In genomic region chr10:77949167-77949566, GRCh38 we compare ENCODE assay signal across 11 cellular contexts. TPM values are rescaled to one million over a fixed set of nuclear protein-coding genes. Genes with fewer than 3 reads are reported as not detected.
A peak's percentile ranks its signal among the peaks of the same experiment; 100 is the strongest.
DNase-seq lines count a peak whose midpoint lies in the region; ATAC-seq and TF ChIP-seq lines count a peak whose summit lies in the region.
"Had no signal": no experiment of that assay in that cellular context is flagged by ENCODE, and none has a peak within 500 bp of the region (broad histone marks: within the 10 kb centered on the region; RNA-seq: fewer than 3 reads in every experiment).

No MANE protein-coding gene starts in this region.

- CTCF ChIA-PET in WTC11 (lab: Charles Lee) = interaction anchor here (0.7 to 2.4 kb wide), 7 partner anchors 11 to 238 kb away, joined by 3 to 23 read pairs (median 7); no protein-coding TSS in a partner anchor

- H3K4me3 ChIP-seq in iPS DF 6.9 (ENCODE audit: low read length) (no peak overlapping the region), uterus (no peak overlapping the region), mucosa of descending colon (no peak overlapping the region)
- H3K4me3 ChIP-seq: vagina had no signal

- no peak for TF ChIP-seq POLR2A in uterus (IDR thresholded peaks at IDR 0.05)

- POLR2A ChIA-PET in WTC11 (lab: Charles Lee) = interaction anchor here (1.7 kb wide), 1 partner anchor 23 kb away, joined by 9 read pairs; the partner anchor contains the start of gene DLG5

- H3K4me1 Mint-ChIP-seq in WTC11 = peaks cover 14% of the 10 kb centered on the region

- TF ChIP-seq CTCF in WTC11 (IDR thresholded peaks at IDR 0.05) (no peak), uterus (IDR thresholded peaks at IDR 0.05) (no peak), mucosa of descending colon (IDR thresholded peaks at IDR 0.05) (no peak)

- peaks cover 18% of the 10 kb centered on the region for H3K9me3 Mint-ChIP-seq in WTC11

- H3K27ac ChIP-seq in iPS DF 6.9 (ENCODE audit: low read length) (peak overlapping the region; percentile 6), uterus (peak overlapping the region; percentile 10 to 31)
- H3K27ac ChIP-seq: vagina, VCaP had no signal

- H3K36me3 ChIP-seq in iPS DF 6.9 (ENCODE audit: control insufficient read depth, insufficient read depth, low read length) (no peaks in the 10 kb centered on the region), uterus (no peaks in the 10 kb centered on the region), mucosa of descending colon (ENCODE audit: low read depth) (no peaks in the 10 kb centered on the region)
- H3K36me3 ChIP-seq: vagina had no signal

- H3K4me1 ChIP-seq in iPS DF 6.9 (ENCODE audit: control insufficient read depth, insufficient read depth, low read length) (no peaks in the 10 kb centered on the region), uterus (no peaks in the 10 kb centered on the region), mucosa of descending colon (ENCODE audit: low read depth) (no peaks in the 10 kb centered on the region)
- H3K4me1 ChIP-seq: vagina had no signal

- DNase-seq in left cardiac atrium (peak; percentile 40), Right ventricle myocardium superior (no peak), WTC11 (ENCODE audit: low spot score) (peak; percentile 84), iPS DF 6.9 (ENCODE audit: low read depth, low spot score) (peak; percentile 73), uterus (peak; percentile 31 to 46), activated T-cell treated with anti-CD3 and anti-CD28 coated beads for 4 hours (no peak), mucosa of descending colon (no peak)
- DNase-seq in stimulated activated CD4-positive, alpha-beta T cell treated with anti-CD3 and anti-CD28 coated beads, Interleukin-2, amount 100 ng/mL, for 48 hours = no peak
- DNase-seq: NCI-H2029 had no signal

- H3K36me3 Mint-ChIP-seq in WTC11 = peaks cover 21% of the 10 kb centered on the region

- ATAC-seq in left cardiac atrium (peak; percentile 30 to 94), Right ventricle myocardium superior (ENCODE audit: poor library complexity) (no peak), WTC11 (peak; percentile 98), mucosa of descending colon (no peak)

- no peaks in the 10 kb centered on the region for H3K9me3 ChIP-seq in iPS DF 6.9 (ENCODE audit: control insufficient read depth, insufficient read depth, low read length)
- peaks cover 0 to 11% of the 10 kb centered on the region in 2 donors for H3K9me3 ChIP-seq in uterus
- peaks cover 20% of the 10 kb centered on the region for H3K9me3 ChIP-seq in mucosa of descending colon

- H3K27me3 ChIP-seq in iPS DF 6.9 (ENCODE audit: control insufficient read depth, insufficient read depth, low read length) (no peaks in the 10 kb centered on the region), uterus (no peaks in the 10 kb centered on the region)
- H3K27me3 ChIP-seq: vagina had no signal

- 0 out of 2 replicates have a peak, but pooled peaks cover 3% of the 10 kb centered on the region for H3K27me3 Mint-ChIP-seq in WTC11 (ENCODE audit: low read depth)

- no CpG with 5 or more reads among the region's 7 CpGs for WGBS in iPS DF 6.9 (ENCODE audit: insufficient coverage, insufficient read length)

- H3K27ac Mint-ChIP-seq in WTC11 = peak overlapping the region; percentile 97

- intact Hi-C loops in left cardiac atrium (cut with DNase I) (no loop called here), Right ventricle myocardium superior (cut with DNase I) (no loop called here), uterus (cut with DNase I; ENCODE audit: low total_unique reads) (no loop called here), mucosa of descending colon (cut with DNase I, micrococcal nuclease) (no loop called here)

- peak overlapping the region; percentile 30 for H3K4me3 Mint-ChIP-seq in WTC11

TF ChIP-seq in WTC11, 78 proteins besides CTCF, POLR2A, EP300 and RAD21 (continues in another document):
- TF ChIP-seq, protein P1, sequence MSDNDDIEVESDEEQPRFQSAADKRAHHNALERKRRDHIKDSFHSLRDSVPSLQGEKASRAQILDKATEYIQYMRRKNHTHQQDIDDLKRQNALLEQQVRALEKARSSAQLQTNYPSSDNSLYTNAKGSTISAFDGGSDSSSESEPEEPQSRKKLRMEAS (CRISPR knock-in tag; IDR thresholded peaks at IDR 0.05) = peak; percentile 67; the same call in 1 of the 2 replicates
- TF ChIP-seq MLX (CRISPR knock-in tag; IDR thresholded peaks at IDR 0.05) (no peak), ZNF219 (CRISPR knock-in tag; IDR thresholded peaks at IDR 0.05; ENCODE audit: borderline replicate concordance) (no peak), NR1H2 (CRISPR knock-in tag; IDR thresholded peaks at IDR 0.05) (no peak), TEAD4 (CRISPR knock-in tag; IDR thresholded peaks at IDR 0.05) (0 out of 2 replicates have a peak, but pooled peaks have one; percentile 59), STAT6 (CRISPR knock-in tag; conservative IDR thresholded peaks at IDR 0.05; ENCODE audit: low read depth) (no peak), ERG (CRISPR knock-in tag; IDR thresholded peaks at IDR 0.05) (no peak)
- TF ChIP-seq, protein P2, sequence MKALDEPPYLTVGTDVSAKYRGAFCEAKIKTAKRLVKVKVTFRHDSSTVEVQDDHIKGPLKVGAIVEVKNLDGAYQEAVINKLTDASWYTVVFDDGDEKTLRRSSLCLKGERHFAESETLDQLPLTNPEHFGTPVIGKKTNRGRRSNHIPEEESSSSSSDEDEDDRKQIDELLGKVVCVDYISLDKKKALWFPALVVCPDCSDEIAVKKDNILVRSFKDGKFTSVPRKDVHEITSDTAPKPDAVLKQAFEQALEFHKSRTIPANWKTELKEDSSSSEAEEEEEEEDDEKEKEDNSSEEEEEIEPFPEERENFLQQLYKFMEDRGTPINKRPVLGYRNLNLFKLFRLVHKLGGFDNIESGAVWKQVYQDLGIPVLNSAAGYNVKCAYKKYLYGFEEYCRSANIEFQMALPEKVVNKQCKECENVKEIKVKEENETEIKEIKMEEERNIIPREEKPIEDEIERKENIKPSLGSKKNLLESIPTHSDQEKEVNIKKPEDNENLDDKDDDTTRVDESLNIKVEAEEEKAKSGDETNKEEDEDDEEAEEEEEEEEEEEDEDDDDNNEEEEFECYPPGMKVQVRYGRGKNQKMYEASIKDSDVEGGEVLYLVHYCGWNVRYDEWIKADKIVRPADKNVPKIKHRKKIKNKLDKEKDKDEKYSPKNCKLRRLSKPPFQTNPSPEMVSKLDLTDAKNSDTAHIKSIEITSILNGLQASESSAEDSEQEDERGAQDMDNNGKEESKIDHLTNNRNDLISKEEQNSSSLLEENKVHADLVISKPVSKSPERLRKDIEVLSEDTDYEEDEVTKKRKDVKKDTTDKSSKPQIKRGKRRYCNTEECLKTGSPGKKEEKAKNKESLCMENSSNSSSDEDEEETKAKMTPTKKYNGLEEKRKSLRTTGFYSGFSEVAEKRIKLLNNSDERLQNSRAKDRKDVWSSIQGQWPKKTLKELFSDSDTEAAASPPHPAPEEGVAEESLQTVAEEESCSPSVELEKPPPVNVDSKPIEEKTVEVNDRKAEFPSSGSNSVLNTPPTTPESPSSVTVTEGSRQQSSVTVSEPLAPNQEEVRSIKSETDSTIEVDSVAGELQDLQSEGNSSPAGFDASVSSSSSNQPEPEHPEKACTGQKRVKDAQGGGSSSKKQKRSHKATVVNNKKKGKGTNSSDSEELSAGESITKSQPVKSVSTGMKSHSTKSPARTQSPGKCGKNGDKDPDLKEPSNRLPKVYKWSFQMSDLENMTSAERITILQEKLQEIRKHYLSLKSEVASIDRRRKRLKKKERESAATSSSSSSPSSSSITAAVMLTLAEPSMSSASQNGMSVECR (CRISPR knock-in tag; IDR thresholded peaks at IDR 0.05; ENCODE audit: borderline replicate concordance) = no peak

RNA-seq across cellular contexts. Expression of gene DLG5, which starts 22.6 kb away (rescaled TPM):
- 10 to 100 TPM; 12.0 to 13.6 TPM for total RNA-seq in left cardiac atrium
- 8.8 TPM for total RNA-seq in Right ventricle myocardium superior
- total RNA-seq in WTC11 (2021) = 58.1 to 65.5 TPM (median 59.1 TPM) in 3 replicates
- total RNA-seq in uterus = 10 to 100 TPM; 27.1 to 72.6 (median 46.5) TPM
- 10 to 100 TPM; 28.9 to 78.3 (median 35.1) TPM for total RNA-seq in mucosa of descending colon

Comparison
In these comparisons a context has a peak if more than half of its experiments do, and no peak if none do; other contexts are left out.
1. ATAC-seq: peak in left cardiac atrium (2 of 2) and WTC11 (single experiment); none in Right ventricle myocardium superior (single experiment) and mucosa of descending colon (single experiment).
2. DNase-seq: peak in left cardiac atrium (single experiment), WTC11 (single experiment), iPS DF 6.9 (single experiment) and uterus (2 of 2); none in Right ventricle myocardium superior (single experiment), stimulated activated CD4-positive, alpha-beta T cell treated with anti-CD3 and anti-CD28 coated beads, Interleukin-2, amount 100 ng/mL, for 48 hours (0 of 2), activated T-cell treated with anti-CD3 and anti-CD28 coated beads for 4 hours (single experiment) and mucosa of descending colon (0 of 3).